In genomic region chr7:143279186-143280098, GRCh38 we compare ENCODE assay signal across 9 cellular contexts. TPM values are rescaled to one million over a fixed set of nuclear protein-coding genes. Genes with fewer than 3 reads are reported as not detected.
A peak's percentile ranks its signal among the peaks of the same experiment; 100 is the strongest.
DNase-seq lines count a peak whose midpoint lies in the region; ATAC-seq and TF ChIP-seq lines count a peak whose summit lies in the region.
"Had no signal": no experiment of that assay in that cellular context is flagged by ENCODE, and none has a peak within 500 bp of the region (broad histone marks: within the 10 kb centered on the region; RNA-seq: fewer than 3 reads in every experiment).

No MANE protein-coding gene starts in this region.

- H3K4me3 ChIP-seq in body of pancreas (no peak overlapping the region), suprapubic skin (no peak overlapping the region)

- intact Hi-C loops in body of pancreas (cut with DNase I), result no loop called here

- H3K36me3 ChIP-seq in body of pancreas (replicated peaks in 1 of 2; ENCODE audit: insufficient read depth in 1 of 2, low read depth in 2 of 2) (no peaks in the 10 kb centered on the region), suprapubic skin (no peaks in the 10 kb centered on the region)

- TF ChIP-seq CTCF in body of pancreas (IDR thresholded peaks at IDR 0.05) (no peak), suprapubic skin (IDR thresholded peaks at IDR 0.05) (no peak)

- TF ChIP-seq POLR2A in body of pancreas (IDR thresholded peaks at IDR 0.05) (no peak), suprapubic skin (IDR thresholded peaks at IDR 0.05) (no peak)

- peak overlapping the region; percentile 80 for H3K4me3 Mint-ChIP-seq in activated naive CD4-positive, alpha-beta T cell treated with anti-CD3 and anti-CD28 coated beads, Interleukin-2, amount 50 U/mL, for 24 hours

- H3K9me3 ChIP-seq in body of pancreas (no peaks in the 10 kb centered on the region), suprapubic skin (no peaks in the 10 kb centered on the region)

- 14 to 20% methylated on average over 8 of the region's 8 CpGs for WGBS in body of pancreas, 2 donors
- 34% methylated on average over 8 of the region's 8 CpGs for WGBS in suprapubic skin

- no peaks in the 10 kb centered on the region for H3K27me3 Mint-ChIP-seq in activated naive CD4-positive, alpha-beta T cell treated with anti-CD3 and anti-CD28 coated beads, Interleukin-2, amount 50 U/mL, for 24 hours

- H3K9me3 Mint-ChIP-seq in activated naive CD4-positive, alpha-beta T cell treated with anti-CD3 and anti-CD28 coated beads, Interleukin-2, amount 50 U/mL, for 24 hours, result no peaks in the 10 kb centered on the region

- H3K4me1 ChIP-seq in body of pancreas, result peaks cover 36% of the 10 kb centered on the region
- peaks cover 14% of the 10 kb centered on the region for H3K4me1 ChIP-seq in suprapubic skin

- H3K27me3 ChIP-seq in body of pancreas (no peaks in the 10 kb centered on the region), suprapubic skin (no peaks in the 10 kb centered on the region)

- TF ChIP-seq EP300 in suprapubic skin (IDR thresholded peaks at IDR 0.05), result no peak

- H3K36me3 Mint-ChIP-seq in activated naive CD4-positive, alpha-beta T cell treated with anti-CD3 and anti-CD28 coated beads, Interleukin-2, amount 50 U/mL, for 24 hours, result no peaks in the 10 kb centered on the region

- H3K27ac ChIP-seq in body of pancreas, result peak overlapping the region; percentile 51 to 78 (median 76)
- H3K27ac ChIP-seq in suprapubic skin, result peak overlapping the region; percentile 67

- no peak for DNase-seq in activated naive CD4-positive, alpha-beta T cell treated with Interleukin-2 at 50 U/mL for 16 hours
- DNase-seq in body of pancreas, result peak in 1 of 4 donors; percentile 55
- DNase-seq in left kidney (ENCODE audit: low read depth, low spot score), result peak; percentile 63
- no peak for DNase-seq in suprapubic skin (ENCODE audit: low spot score in 2 of 2)
- DNase-seq in stimulated activated CD4-positive, alpha-beta T cell treated with anti-CD3 and anti-CD28 coated beads, Interleukin-1b, Interleukin-23, amount 100 ng/mL, for 48 hours, result no peak
- no peak for DNase-seq in NCI-H187 (lab: John Stamatoyannopoulos, UW)

- ATAC-seq in body of pancreas (peak; percentile 94), GM21447 (IDR thresholded peaks at IDR 0.05; ENCODE audit: unreplicated experiment) (no peak)

- peak overlapping the region; percentile 96 for H3K27ac Mint-ChIP-seq in activated naive CD4-positive, alpha-beta T cell treated with anti-CD3 and anti-CD28 coated beads, Interleukin-2, amount 50 U/mL, for 24 hours

- peaks cover 42% of the 10 kb centered on the region for H3K4me1 Mint-ChIP-seq in activated naive CD4-positive, alpha-beta T cell treated with anti-CD3 and anti-CD28 coated beads, Interleukin-2, amount 50 U/mL, for 24 hours

RNA-seq across cellular contexts. Expression of gene TMEM139, which starts 5.3 kb away (rescaled TPM):
- 10 to 100 TPM; 13.2 to 23.9 TPM for total RNA-seq in body of pancreas
- 10 to 100 TPM in 2 of 4 donors, 1 to 10 TPM in 2; 3.3 to 11.0 (median 8.1) TPM for total RNA-seq in suprapubic skin

RNA-seq across cellular contexts. Expression of gene CASP2, which starts 8.7 kb away (rescaled TPM):
- total RNA-seq in body of pancreas (1 to 10 TPM; 4.6 to 9.3 TPM), suprapubic skin (10 to 100 TPM; 13.7 to 36.5 (median 25.3) TPM)

RNA-seq across cellular contexts. Expression of gene GSTK1, which starts 16.2 kb away (rescaled TPM):
- total RNA-seq in body of pancreas (100 to 1,000 TPM in 1 of 2 donors, 10 to 100 TPM in 1; 75.8 to 109 TPM), suprapubic skin (100 to 1,000 TPM; 136 to 177 (median 166) TPM)

RNA-seq across cellular contexts. Expression of gene CLCN1, which starts 36.5 kb away (rescaled TPM):
- total RNA-seq in body of pancreas, result not detected
- under 1 TPM in 1 of 4 donors, not detected in 3; 0.64 TPM for total RNA-seq in suprapubic skin
- total RNA-seq: activated CD8-positive, alpha-beta memory T cell treated with anti-CD3 and anti-CD28 coated beads for 36 hours had no signal

RNA-seq across cellular contexts. Expression of gene TAS2R40, which starts 57.6 kb away (rescaled TPM):
- total RNA-seq in body of pancreas (not detected), suprapubic skin (not detected)
- total RNA-seq: activated CD8-positive, alpha-beta memory T cell treated with anti-CD3 and anti-CD28 coated beads for 36 hours had no signal
